Comparison of ENCODE assay signal across 21 cellular contexts in genomic region chr6:111597687-111598086, GRCh38. TPM values are rescaled to one million over a fixed set of nuclear protein-coding genes. Genes with fewer than 3 reads are reported as not detected.
DNase-seq lines count a peak whose midpoint lies in the region; ATAC-seq and TF ChIP-seq lines count a peak whose summit lies in the region.
"Had no signal": no experiment of that assay in that cellular context is flagged by ENCODE, and none has a peak within 500 bp of the region (broad histone marks: within the 10 kb centered on the region; RNA-seq: fewer than 3 reads in every experiment).

No MANE protein-coding gene starts in this region.

- H4K20me1 ChIP-seq in hepatocyte (ENCODE audit: insufficient read depth, poor library complexity, severe bottlenecking): no peaks in the 10 kb centered on the region

- WGBS in hepatocyte (ENCODE audit: low lambda C conversion rate, missing lambda C conversion rate): 57% methylated on average over 6 of the region's 6 CpGs
- WGBS in sigmoid colon, 2 donors: 33 to 62% methylated on average over 6 of the region's 6 CpGs

- intact Hi-C loops in sigmoid colon (cut with DNase I): no loop called here

- H3K4me3 Mint-ChIP-seq in T-cell: no peak overlapping the region
- H3K4me3 Mint-ChIP-seq: CD4-positive, CD25-positive, alpha-beta regulatory T cell; natural killer cell had no signal

- peak overlapping the region; percentile 15 for H3K27ac ChIP-seq in cingulate gyrus (ENCODE audit: low read depth, low read length)
- H3K27ac ChIP-seq in hepatocyte: peak overlapping the region; percentile 64
- H3K27ac ChIP-seq in sigmoid colon: peak overlapping the region; percentile 30 to 98 (median 80)
- H3K27ac ChIP-seq: foreskin keratinocyte, KMS-11 had no signal

- H2AFZ ChIP-seq in hepatocyte: no peak overlapping the region

- no peaks in the 10 kb centered on the region for H3K9me2 ChIP-seq in hepatocyte (replicated peaks; ENCODE audit: insufficient read depth)

- H3K27me3 ChIP-seq in hepatocyte (no peaks in the 10 kb centered on the region), sigmoid colon (no peaks in the 10 kb centered on the region)
- H3K27me3 ChIP-seq: foreskin keratinocyte had no signal

- peaks cover 27% of the 10 kb centered on the region for H3K36me3 Mint-ChIP-seq in T-cell
- H3K36me3 Mint-ChIP-seq: natural killer cell had no signal

- H3K4me3 ChIP-seq in hepatocyte: no peak overlapping the region
- H3K4me3 ChIP-seq in sigmoid colon: no peak overlapping the region
- H3K4me3 ChIP-seq: smooth muscle cell had no signal

- in situ Hi-C loops in Caki2 (cut with HindIII; ENCODE audit: low pct_unique_long_range_greater_than_20kb, low sequenced_read_pairs): no loop called here

- POLR2A ChIA-PET in T-cell (lab: Charles Lee): no interaction called here

- peaks cover 33 to 39% (median 37%) of the 10 kb centered on the region in 3 donors for H3K4me1 Mint-ChIP-seq in T-cell

- peak overlapping the region; percentile 53 for H3K4me2 ChIP-seq in hepatocyte
- H3K4me2 ChIP-seq: KMS-11 had no signal

- H3K9me3 ChIP-seq in hepatocyte (ENCODE audit: low read depth) (no peaks in the 10 kb centered on the region), sigmoid colon (no peaks in the 10 kb centered on the region)

- TF ChIP-seq POLR2A in sigmoid colon (IDR thresholded peaks at IDR 0.05): no peak

- no peaks in the 10 kb centered on the region for H3K9me3 Mint-ChIP-seq in T-cell
- H3K9me3 Mint-ChIP-seq: CD4-positive, CD25-positive, alpha-beta regulatory T cell; natural killer cell had no signal

- ATAC-seq in T-cell (replicated peaks in 1 of 4) (no peak), GM21360 (IDR thresholded peaks at IDR 0.05; ENCODE audit: unreplicated experiment) (no peak)
- ATAC-seq: activated CD4-positive, CD25-positive, alpha-beta regulatory T cell treated with anti-CD3 and anti-CD28 coated beads, Interleukin-2, amount 50 U/mL, for 24 hours; foreskin keratinocyte; natural killer cell; SK-N-SH treated with all-trans-retinoic acid at 6 μM for 48 hours had no signal

- TF ChIP-seq EP300 in sigmoid colon (IDR thresholded peaks at IDR 0.05): no peak

- H3K36me3 ChIP-seq in hepatocyte (replicated peaks; ENCODE audit: insufficient read depth, low read depth) (no peaks in the 10 kb centered on the region), sigmoid colon (no peaks in the 10 kb centered on the region)

- peaks cover 63% of the 10 kb centered on the region for H3K79me2 ChIP-seq in hepatocyte

- TF ChIP-seq CTCF in hepatocyte (IDR thresholded peaks at IDR 0.05; ENCODE audit: poor library complexity) (no peak), sigmoid colon (IDR thresholded peaks at IDR 0.05) (no peak)

- H3K27ac Mint-ChIP-seq in T-cell: no peak overlapping the region
- H3K27ac Mint-ChIP-seq: natural killer cell had no signal

- H3K4me1 ChIP-seq in hepatocyte (ENCODE audit: insufficient read depth) (peaks cover 43% of the 10 kb centered on the region), sigmoid colon (peaks cover 0 to 68% (median 62%) of the 10 kb centered on the region in 4 donors)

- peak; percentile 41 for DNase-seq in Caki2 (ENCODE audit: low read depth)
- DNase-seq in hepatocyte (ENCODE audit: low spot score): peak; percentile 42
- peak; percentile 67 for DNase-seq in sigmoid colon
- no peak for DNase-seq in T-cell
- no peak for DNase-seq in NCI-H187 (lab: John Stamatoyannopoulos, UW)
- no peak for DNase-seq in HT-29 (ENCODE audit: low spot score)
- DNase-seq: CD4-positive, CD25-positive, alpha-beta regulatory T cell; central memory CD4-positive, alpha-beta T cell; DMS79 treated with DMSO at 0.1 percent for 48 hours; foreskin keratinocyte; natural killer cell; NCI-H1048; NCI-H526; stimulated activated CD4-positive, alpha-beta T cell treated with anti-CD3 and anti-CD28 coated beads, Interleukin-4, amount 100 ng/mL, for 4 hours; T1000 had no signal

- H3K27me3 Mint-ChIP-seq in T-cell: no peaks in the 10 kb centered on the region
- H3K27me3 Mint-ChIP-seq: CD4-positive, CD25-positive, alpha-beta regulatory T cell had no signal

- CTCF ChIA-PET in T-cell (lab: Charles Lee): no interaction called here

RNA-seq across cellular contexts. Expression of gene TRAF3IP2, which starts 8.0 kb away (rescaled TPM):
- total RNA-seq in Caki2 (2014; rRNA removed; shearing (Covaris generic); ENCODE audit: low replicate concordance): 41.7 and 48.9 TPM in 2 replicates
- total RNA-seq in hepatocyte (26.0 and 31.1 TPM in 2 replicates), sigmoid colon (10 to 100 TPM; 15.8 to 21.4 (median 17.3) TPM), T-cell (10 to 100 TPM; 13.8 to 21.8 (median 20.6) TPM)
- polyA plus RNA-seq in hepatocyte (21.9 and 22.2 TPM in 2 replicates), sigmoid colon (10 to 100 TPM; 39.2 to 58.5 (median 48.0) TPM)
- total RNA-seq in HT-29 (2014; rRNA removed; shearing (Covaris generic)): 11.7 and 12.2 TPM in 2 replicates

Comparison
In these comparisons a context has a peak if more than half of its experiments do, and no peak if none do; other contexts are left out.
1. DNase-seq: peak in Caki2 (single experiment), hepatocyte (single experiment) and sigmoid colon (single experiment); none in T-cell (0 of 34), NCI-H187 (0 of 2) and HT-29 (single experiment).
2. H3K27ac ChIP-seq: peak in every context shown above with its lines; median percentile 80 in sigmoid colon; 64 in hepatocyte; 15 in cingulate gyrus.